In the genomic region with DNA sequence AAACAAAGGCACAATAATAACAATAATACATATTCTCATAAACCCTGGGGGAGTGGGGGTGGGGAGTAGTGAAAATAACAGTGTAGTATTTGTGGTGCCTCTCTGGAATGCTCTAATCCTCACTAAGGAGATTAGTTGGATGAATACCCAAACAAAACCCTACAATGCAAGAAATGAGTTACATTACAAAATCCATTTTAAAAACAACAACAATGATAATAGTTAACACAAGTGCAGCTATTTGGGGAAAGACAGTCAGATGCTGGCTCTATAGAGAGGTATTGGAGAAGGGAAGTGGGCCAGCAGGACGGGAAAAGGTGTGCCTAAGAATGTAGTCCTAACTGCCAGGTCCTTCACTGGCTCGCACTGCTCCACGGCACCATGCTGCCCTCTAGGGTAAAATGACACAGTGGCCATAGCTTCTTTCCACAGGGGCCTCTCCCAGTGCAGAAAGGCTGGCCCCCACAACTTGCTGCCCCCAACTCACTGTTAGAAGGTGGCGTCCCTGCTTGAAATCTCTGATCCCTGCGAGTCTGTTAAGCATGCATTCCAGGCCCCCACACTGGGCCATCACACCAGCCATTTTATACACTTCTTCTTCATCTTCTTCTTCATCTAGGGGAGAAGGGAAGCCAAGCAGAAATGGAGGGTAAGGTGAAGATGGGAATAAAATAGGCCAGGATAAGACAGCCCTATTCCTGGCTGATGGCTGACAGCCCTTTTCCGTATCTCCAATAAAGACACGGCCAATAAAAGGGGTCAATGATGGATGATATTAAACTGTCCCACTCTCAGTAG, we compare ENCODE assay signal across 8 cellular contexts.
A peak's percentile ranks its signal among the peaks of the same experiment; 100 is the strongest.
DNase-seq lines count a peak whose midpoint lies in the region; ATAC-seq and TF ChIP-seq lines count a peak whose summit lies in the region.

No MANE protein-coding gene starts in this region.

- H3K36me3 Mint-ChIP-seq in CD4-positive, alpha-beta memory T cell, result peaks cover 93 to 100% of the 10 kb centered on the region in 2 donors

- ATAC-seq in GM21529 (IDR thresholded peaks at IDR 0.05; ENCODE audit: unreplicated experiment), result no peak

- no peaks in the 10 kb centered on the region for H3K27me3 Mint-ChIP-seq in CD4-positive, alpha-beta memory T cell

- no peak overlapping the region for H3K4me3 Mint-ChIP-seq in CD4-positive, alpha-beta memory T cell

- peak; percentile 41; the same call in 1 of the 2 replicates for TF ChIP-seq CTCF in LNCAP (IDR thresholded peaks at IDR 0.05)
- TF ChIP-seq CTCF in colonic mucosa (IDR thresholded peaks at IDR 0.05), result peak; percentile 36

- no peaks in the 10 kb centered on the region for H3K4me1 Mint-ChIP-seq in CD4-positive, alpha-beta memory T cell

- WGBS in mesodermal cell (ENCODE audit: insufficient coverage in 2 of 2), 2 experiments, result 90 to 92% methylated on average over 4 to 6 of the region's 7 CpGs

- no peak overlapping the region for H3K27ac ChIP-seq in CD4-positive, alpha-beta memory T cell (ENCODE audit: low read depth, low read length)
- H3K27ac ChIP-seq in colonic mucosa (no peak overlapping the region), mesodermal cell (ENCODE audit: low read depth, low read length, severe bottlenecking) (peak overlapping the region; percentile 29)

- no peaks in the 10 kb centered on the region for H3K27me3 ChIP-seq in CD4-positive, alpha-beta memory T cell (ENCODE audit: insufficient read depth, low read length)
- H3K27me3 ChIP-seq in colonic mucosa, result no peaks in the 10 kb centered on the region

- intact Hi-C loops in CD4-positive, alpha-beta memory T cell (cut with micrococcal nuclease), result loop anchor here (1.0 kb wide), 2 partner anchors 124 to 189 kb away; no protein-coding TSS in a partner anchor
- intact Hi-C loops in colonic mucosa (cut with DNase I), result loop anchor here (5.0 kb wide), 1 partner anchor 189 kb away; no protein-coding TSS in a partner anchor

- no peaks in the 10 kb centered on the region for H3K9me3 Mint-ChIP-seq in CD4-positive, alpha-beta memory T cell

- CTCF ChIA-PET in CD4-positive, alpha-beta memory T cell (lab: Charles Lee; ENCODE audit: partially characterized antibody), result interaction anchor here (0.8 to 2.8 kb wide), 14 partner anchors 11 to 215 kb away, joined by 3 to 18 read pairs (median 4); no protein-coding TSS in a partner anchor

- H3K9me3 ChIP-seq in CD4-positive, alpha-beta memory T cell (ENCODE audit: control insufficient read depth in 1 of 2, low read length in 2 of 2), result no peaks in the 10 kb centered on the region
- H3K9me3 ChIP-seq in colonic mucosa, result no peaks in the 10 kb centered on the region
- no peaks in the 10 kb centered on the region for H3K9me3 ChIP-seq in mesodermal cell (ENCODE audit: control insufficient read depth, low read length)

- peak in 3 of 5 donors; percentile 9 to 25 (median 15) for DNase-seq in CD4-positive, alpha-beta memory T cell
- DNase-seq in colonic mucosa, result peak; percentile 64
- DNase-seq in activated effector memory CD4-positive, alpha-beta T cell treated with Interleukin-2 at 50 U/mL for 16 hours, result no peak
- no peak for DNase-seq in effector CD4-positive, alpha-beta T cell
- DNase-seq in activated T-cell treated with anti-CD3 and anti-CD28 coated beads for 4 hours, result no peak

- H3K4me1 ChIP-seq in CD4-positive, alpha-beta memory T cell (ENCODE audit: insufficient read depth, low read length), result no peaks in the 10 kb centered on the region
- H3K4me1 ChIP-seq in colonic mucosa (no peaks in the 10 kb centered on the region), mesodermal cell (ENCODE audit: control insufficient read depth, insufficient read depth, low read length, poor library complexity, severe bottlenecking) (no peaks in the 10 kb centered on the region)

- H3K9ac ChIP-seq in colonic mucosa (ENCODE audit: low read depth in 2 of 2, low read length in 2 of 2), result no peak overlapping the region

- POLR2A ChIA-PET in CD4-positive, alpha-beta memory T cell (lab: Charles Lee; ENCODE audit: partially characterized antibody), result interaction anchor here (3.8 kb wide), 1 partner anchor 21 kb away, joined by 11 read pairs; no protein-coding TSS in a partner anchor

- H3K4me3 ChIP-seq in CD4-positive, alpha-beta memory T cell (ENCODE audit: low read length in 2 of 2), result no peak overlapping the region
- H3K4me3 ChIP-seq in colonic mucosa, result no peak overlapping the region
- H3K4me3 ChIP-seq in mesodermal cell (ENCODE audit: extremely low read depth, insufficient read depth, low read length, poor library complexity, severe bottlenecking), result no peak overlapping the region

- peaks cover 97% of the 10 kb centered on the region for H3K36me3 ChIP-seq in CD4-positive, alpha-beta memory T cell (ENCODE audit: insufficient read depth, low read length)
- H3K36me3 ChIP-seq in colonic mucosa, result peaks cover 13% of the 10 kb centered on the region
- H3K36me3 ChIP-seq in mesodermal cell (ENCODE audit: control insufficient read depth, insufficient read depth, low read length), result peaks cover 100% of the 10 kb centered on the region

- peak overlapping the region in 2 of 7 donors; percentile 7 to 69 for H3K27ac Mint-ChIP-seq in CD4-positive, alpha-beta memory T cell

Comparison
In these comparisons a context has a peak if more than half of its experiments do, and no peak if none do; other contexts are left out.
1. DNase-seq: peak in CD4-positive, alpha-beta memory T cell (3 of 5) and colonic mucosa (single experiment); none in activated effector memory CD4-positive, alpha-beta T cell treated with Interleukin-2 at 50 U/mL for 16 hours (single experiment), effector CD4-positive, alpha-beta T cell (single experiment) and activated T-cell treated with anti-CD3 and anti-CD28 coated beads for 4 hours (single experiment).